Comparison of ENCODE assay signal across 13 cellular contexts in genomic region chr20:64006902-64007301, GRCh38.
"Had no signal": no experiment of that assay in that cellular context is flagged by ENCODE, and none has a peak within 500 bp of the region (broad histone marks: within the 10 kb centered on the region; RNA-seq: fewer than 3 reads in every experiment).

No MANE protein-coding gene starts in this region.

- H3K9ac ChIP-seq: neural progenitor cell had no signal

- H3K4me3 ChIP-seq: breast epithelium, neural progenitor cell, pancreas, tibial artery had no signal

- H3K27me3 ChIP-seq: breast epithelium, neural progenitor cell, pancreas, tibial artery had no signal

- H3K4me1 ChIP-seq: breast epithelium, neural progenitor cell, pancreas, tibial artery had no signal

- DNase-seq: activated CD4-positive, alpha-beta T cell treated with anti-CD3 and anti-CD28 coated beads, Interleukin-2, amount 50 U/mL, for 4 hours; activated CD4-positive, CD25-positive, alpha-beta regulatory T cell treated with anti-CD3 and anti-CD28 coated beads, Interleukin-2, amount 50 U/mL, for 72 hours; activated gamma-delta T cell treated with Interleukin-2 at 50 U/mL for 16 hours; activated naive CD8-positive, alpha-beta T cell treated with anti-CD3 and anti-CD28 coated beads, Interleukin-2, amount 10 ng/mL, durations not matched to agents 7 days and 5 days; activated T-cell treated with anti-CD3 and anti-CD28 coated beads, Interleukin-2, amount 50 U/mL, for 48 hours; endodermal cell; hippocampal formation; pancreas; stimulated activated CD4-positive, alpha-beta T cell treated with anti-CD3 and anti-CD28 coated beads, Interleukin-15, amount 100 ng/mL, for 24 hours; stimulated activated CD4-positive, alpha-beta T cell treated with anti-CD3 and anti-CD28 coated beads, Interleukin-4, amount 100 ng/mL, for 24 hours; tibial artery had no signal

- H3K36me3 ChIP-seq: neural progenitor cell had no signal

- H3K4me2 ChIP-seq: neural progenitor cell had no signal

- H3K9me3 ChIP-seq: breast epithelium, pancreas, tibial artery had no signal

- H3K27ac ChIP-seq: breast epithelium, neural progenitor cell, pancreas, tibial artery had no signal
